21 cellular contexts compared by ENCODE assay signal in genomic region chr16:13999071-13999894, GRCh38.
DNase-seq lines count a peak whose midpoint lies in the region; ATAC-seq lines count a peak whose summit lies in the region.
"Had no signal": no experiment of that assay in that cellular context is flagged by ENCODE, and none has a peak within 500 bp of the region (broad histone marks: within the 10 kb centered on the region; RNA-seq: fewer than 3 reads in every experiment).

No MANE protein-coding gene starts in this region.

- H3K27me3 Mint-ChIP-seq in naive B cell: no peaks in the 10 kb centered on the region

- peaks cover 52 to 72% (median 69%) of the 10 kb centered on the region in 3 donors for H3K4me1 Mint-ChIP-seq in naive B cell

- H3K4me3 ChIP-seq in BLaER1: no peak overlapping the region
- H3K4me3 ChIP-seq: breast epithelium, transverse colon had no signal

- DNase-seq in caudate nucleus (lab: John Stamatoyannopoulos, UW) (peak in 2 of 61 donors; percentile 58 to 66), naive B cell (no peak), NCI-H748 (lab: John Stamatoyannopoulos, UW; ENCODE audit: unreplicated experiment) (no peak), UCSD-AML1 (lab: John Stamatoyannopoulos, UW; ENCODE audit: unreplicated experiment) (no peak)
- DNase-seq: activated CD4-positive, alpha-beta T cell treated with anti-CD3 and anti-CD28 coated beads, Interleukin-2, amount 10 ng/mL, durations not matched to agents 7 days and 5 days; activated CD8-positive, alpha-beta memory T cell treated with anti-CD3 and anti-CD28 coated beads, Interleukin-2, amount 50 U/mL, for 4 hours; activated gamma-delta T cell; CD4-positive, alpha-beta T cell; DMS79 treated with DMSO at 0.1 percent for 48 hours; foreskin melanocyte; H9; stimulated activated CD4-positive, alpha-beta T cell treated with anti-CD3 and anti-CD28 coated beads, Interleukin-2, amount 100 ng/mL, for 48 hours; stimulated activated naive CD8-positive, alpha-beta T cell treated with anti-CD3 and anti-CD28 coated beads, Interleukin-15, amount 100 ng/mL, for 72 hours; T-cell; transverse colon had no signal

- H3K9ac ChIP-seq in BLaER1: no peak overlapping the region
- H3K9ac ChIP-seq: parathyroid adenoma had no signal

- no peaks in the 10 kb centered on the region for H4K20me1 ChIP-seq in BLaER1

- no peaks in the 10 kb centered on the region for H3K9me3 ChIP-seq in BLaER1
- H3K9me3 ChIP-seq: breast epithelium, transverse colon had no signal

- peaks cover 76% of the 10 kb centered on the region for H3K4me1 ChIP-seq in BLaER1

- H3K27ac ChIP-seq in BLaER1 (peak overlapping the region; percentile 55), caudate nucleus (ENCODE audit: low read depth, low read length) (peak overlapping the region; percentile 32)
- H3K27ac ChIP-seq: parathyroid adenoma, transverse colon had no signal

- no peaks in the 10 kb centered on the region for H3K36me3 ChIP-seq in BLaER1
- H3K36me3 ChIP-seq: breast epithelium, transverse colon had no signal

- H3K4me3 Mint-ChIP-seq in naive B cell: peak overlapping the region in 6 of 8 donors; percentile 35 to 82 (median 56)
- H3K4me3 Mint-ChIP-seq: activated CD4-positive, alpha-beta T cell treated with anti-CD3 and anti-CD28 coated beads, Interleukin-2, amount 10 ng/mL, durations not matched to agents 7 days and 5 days; CD4-positive, alpha-beta T cell; H9; stimulated activated naive CD8-positive, alpha-beta T cell treated with anti-CD3 and anti-CD28 coated beads, Interleukin-15, amount 100 ng/mL, for 72 hours; T-cell had no signal

- peak overlapping the region; percentile 67 for H3K4me2 ChIP-seq in BLaER1

- H3K27ac Mint-ChIP-seq in naive B cell: peak overlapping the region in 5 of 6 donors; percentile 3 to 90 (median 59)
- H3K27ac Mint-ChIP-seq: CD4-positive, alpha-beta T cell; H9 had no signal

- H3K9me3 Mint-ChIP-seq in naive B cell: peaks cover 6 to 16% (median 12%) of the 10 kb centered on the region in 7 donors
- H3K9me3 Mint-ChIP-seq: activated CD4-positive, alpha-beta T cell treated with anti-CD3 and anti-CD28 coated beads, Interleukin-2, amount 10 ng/mL, durations not matched to agents 7 days and 5 days; CD4-positive, alpha-beta T cell; H9; stimulated activated naive CD8-positive, alpha-beta T cell treated with anti-CD3 and anti-CD28 coated beads, Interleukin-15, amount 100 ng/mL, for 72 hours; T-cell had no signal

- no peaks in the 10 kb centered on the region for H3K27me3 ChIP-seq in BLaER1
- H3K27me3 ChIP-seq: breast epithelium, transverse colon had no signal

- H3K36me3 Mint-ChIP-seq in naive B cell: peaks cover 0 to 8% of the 10 kb centered on the region in 2 donors
- H3K36me3 Mint-ChIP-seq: T-cell had no signal

- ATAC-seq in HG03354 (IDR thresholded peaks at IDR 0.05; ENCODE audit: poor library complexity, severe bottlenecking, unreplicated experiment): peak; percentile 32
- peak in 1 of 2 donors; percentile 46 for ATAC-seq in naive B cell (ENCODE audit: low read depth in 2 of 2)
- no peak for ATAC-seq in HG02763 (IDR thresholded peaks at IDR 0.05; ENCODE audit: unreplicated experiment)
- ATAC-seq in GM21381 (IDR thresholded peaks at IDR 0.05; ENCODE audit: unreplicated experiment): no peak
- ATAC-seq: stimulated activated naive CD8-positive, alpha-beta T cell treated with anti-CD3 and anti-CD28 coated beads, Interleukin-15, amount 100 ng/mL, for 72 hours; T-cell had no signal
